Comparison of ENCODE assay signal across 8 cellular contexts in the genomic region with DNA sequence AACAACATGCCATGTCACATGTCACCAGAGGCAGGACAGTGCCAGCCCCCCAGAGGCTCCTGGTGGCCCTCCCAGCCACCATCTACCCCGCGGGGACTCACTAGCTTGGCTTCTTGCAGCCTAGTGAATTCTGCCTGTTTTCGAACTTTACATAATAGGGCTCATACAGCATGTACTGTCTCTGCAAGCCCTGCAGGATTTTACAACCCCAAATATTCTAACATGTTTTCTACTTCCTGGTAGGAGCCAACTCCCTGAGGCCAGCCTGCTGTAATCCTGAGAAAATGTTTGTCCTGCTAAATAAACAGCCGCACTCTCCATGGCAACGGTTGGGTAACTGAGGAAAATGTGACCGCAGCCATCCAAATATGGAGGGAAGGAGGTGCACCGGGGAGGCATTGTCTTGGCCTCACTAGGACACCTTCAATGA. TPM values are rescaled to one million over a fixed set of nuclear protein-coding genes. Genes with fewer than 3 reads are reported as not detected.
A peak's percentile ranks its signal among the peaks of the same experiment; 100 is the strongest.
DNase-seq lines count a peak whose midpoint lies in the region; ATAC-seq, FAIRE-seq and TF ChIP-seq lines count a peak whose summit lies in the region.

No MANE protein-coding gene starts in this region.

- no peak for TF ChIP-seq CTCF in RWPE1 (conservative IDR thresholded peaks at IDR 0.05; ENCODE audit: low read depth)
- TF ChIP-seq CTCF in fibroblast of the aortic adventitia (IDR thresholded peaks at IDR 0.05; ENCODE audit: insufficient read depth, low read length): no peak
- TF ChIP-seq CTCF in pancreas (IDR thresholded peaks at IDR 0.05): no peak

- 13 to 20% methylated on average over 7 of the region's 7 CpGs for WGBS in pancreas, 2 donors

- POLR2A ChIA-PET in RWPE1 (lab: Yijun Ruan, JAX; ENCODE audit: low non-redundant PET): no interaction called here

- DNase-seq in EL: peak; percentile 91
- DNase-seq in RWPE1 (ENCODE audit: low spot score): peak; percentile 85
- DNase-seq in fibroblast of the aortic adventitia (ENCODE audit: low read depth): peak; percentile 94
- peak in 5 of 6 donors; percentile 75 to 94 (median 88) for DNase-seq in pancreas
- no peak for DNase-seq in urothelium cell line (ENCODE audit: low spot score)
- DNase-seq in NOMO-1 (lab: John Stamatoyannopoulos, UW; ENCODE audit: unreplicated experiment in 2 of 2): no peak

- peaks cover 36 to 50% (median 48%) of the 10 kb centered on the region in 3 donors for H3K4me1 ChIP-seq in pancreas

- no peaks in the 10 kb centered on the region for H3K36me3 ChIP-seq in pancreas

- ATAC-seq in pancreas: peak; percentile 64 to 68 (median 64)
- ATAC-seq in HG03520 (IDR thresholded peaks at IDR 0.05; ENCODE audit: unreplicated experiment): no peak
- no peak for ATAC-seq in HG02970 (IDR thresholded peaks at IDR 0.05; ENCODE audit: low FRiP score, unreplicated experiment)

- CTCF ChIA-PET in RWPE1 (lab: Yijun Ruan, JAX): interaction anchor here (0.7 kb wide), 1 partner anchor 9 kb away, joined by 3 read pairs; no protein-coding TSS in a partner anchor

- peak; percentile 84 for FAIRE-seq in pancreas (lab: Jason Lieb, UNC)
- no peak for FAIRE-seq in urothelium cell line (lab: Jason Lieb, UNC)

- peak overlapping the region; percentile 97 for H3K27ac ChIP-seq in RWPE1
- peak overlapping the region; percentile 96 to 100 (median 98) for H3K27ac ChIP-seq in pancreas

- H3K27me3 ChIP-seq in pancreas: no peaks in the 10 kb centered on the region

- H3K9me3 ChIP-seq in pancreas: no peaks in the 10 kb centered on the region

- intact Hi-C loops in pancreas (cut with DNase I): no loop called here

- H3K4me3 ChIP-seq in fibroblast of the aortic adventitia (ENCODE audit: low read depth, low read length) (no peak overlapping the region), pancreas (peak overlapping the region in 2 of 4 donors; percentile 9 to 83)

RNA-seq across cellular contexts. Expression of a gene that starts 2.7 kb away (rescaled TPM):
- 1.9 and 10.8 TPM in 2 replicates for total RNA-seq in fibroblast of the aortic adventitia (ENCODE audit: low replicate concordance)
- total RNA-seq in pancreas: 10 to 100 TPM in 2 of 6 donors, 1 to 10 TPM in 4; 7.8 to 11.7 (median 9.3) TPM
- 10 to 100 TPM in 1 of 2 donors, 1 to 10 TPM in 1; 6.9 to 12.2 TPM for polyA plus RNA-seq in pancreas

RNA-seq across cellular contexts. Expression of a gene that starts 34.6 kb away (rescaled TPM):
- total RNA-seq in fibroblast of the aortic adventitia (ENCODE audit: low replicate concordance) (8.4 and 15.9 TPM in 2 replicates), pancreas (10 to 100 TPM in 1 of 6 donors, 1 to 10 TPM in 5; 4.9 to 10.3 (median 7.9) TPM)
- 1 to 10 TPM; 4.7 to 7.0 TPM for polyA plus RNA-seq in pancreas

RNA-seq across cellular contexts. Expression of a gene that starts 45.8 kb away (rescaled TPM):
- 1.6 and 6.6 TPM in 2 replicates for total RNA-seq in fibroblast of the aortic adventitia (ENCODE audit: low replicate concordance)
- total RNA-seq in pancreas: 10 to 100 TPM in 4 of 6 donors, 1 to 10 TPM in 2; 4.9 to 18.9 (median 16.0) TPM
- 10 to 100 TPM; 11.1 to 22.7 TPM for polyA plus RNA-seq in pancreas

Comparison
In these comparisons a context has a peak if more than half of its experiments do, and no peak if none do; other contexts are left out.
1. DNase-seq: peak in EL (single experiment), RWPE1 (single experiment), fibroblast of the aortic adventitia (single experiment) and pancreas (5 of 6); none in urothelium cell line (single experiment) and NOMO-1 (0 of 2).
2. ATAC-seq: peak in pancreas (4 of 4); none in HG03520 (single experiment) and HG02970 (single experiment).